Comparison of ENCODE assay signal across 8 cellular contexts in genomic region chr13:33787051-33787591, GRCh38. TPM values are rescaled to one million over a fixed set of nuclear protein-coding genes. Genes with fewer than 3 reads are reported as not detected.
DNase-seq lines count a peak whose midpoint lies in the region; ATAC-seq and TF ChIP-seq lines count a peak whose summit lies in the region.

No MANE protein-coding gene starts in this region.

- H3K9me3 ChIP-seq in left ventricle myocardium inferior (replicated peaks) (peaks cover 21% of the 10 kb centered on the region), IMR-90 (ENCODE audit: control insufficient read depth, insufficient read depth, low read length) (no peaks in the 10 kb centered on the region), ovary (no peaks in the 10 kb centered on the region)

- TF ChIP-seq EP300 in ovary (IDR thresholded peaks at IDR 0.05), result no peak

- H3K4me3 ChIP-seq in left ventricle myocardium inferior (peak overlapping the region; percentile 48), IMR-90 (ENCODE audit: insufficient read depth, low read depth, low read length) (peak overlapping the region; percentile 39; the same call in 1 of the 2 replicates), ovary (peak overlapping the region; percentile 24), lower leg skin (ENCODE audit: low read depth, poor library complexity, severe bottlenecking) (no peak overlapping the region)

- ATAC-seq in Right ventricle myocardium superior (ENCODE audit: poor library complexity), result no peak
- peak; percentile 78 for ATAC-seq in IMR-90 (ENCODE audit: low read depth)

- in situ Hi-C loops in IMR-90 (cut with MboI; ENCODE audit: low sequenced_read_pairs), result no loop called here

- no peaks in the 10 kb centered on the region for H3K9me1 ChIP-seq in IMR-90 (ENCODE audit: insufficient read depth, low read length)

- TF ChIP-seq RAD21 in IMR-90 (IDR thresholded peaks at IDR 0.05; ENCODE audit: low read length), result no peak

- CTCF ChIA-PET in IMR-90 (lab: Yijun Ruan, JAX), result interaction anchor here (0.6 to 1.0 kb wide), 2 partner anchors 11 to 1180 kb away, joined by 4 to 5 read pairs; no protein-coding TSS in a partner anchor

- no peak overlapping the region for H3K9ac ChIP-seq in IMR-90 (ENCODE audit: low read depth, low read length)

- TF ChIP-seq CTCF in left ventricle myocardium inferior (IDR thresholded peaks at IDR 0.05; ENCODE audit: borderline replicate concordance), result no peak
- no peak for TF ChIP-seq CTCF in IMR-90 (conservative IDR thresholded peaks at IDR 0.05; ENCODE audit: low read depth, low read length)
- TF ChIP-seq CTCF in ovary (IDR thresholded peaks at IDR 0.05), result no peak
- TF ChIP-seq CTCF in lower leg skin (IDR thresholded peaks at IDR 0.05), result no peak

- H2BK20ac ChIP-seq in IMR-90 (ENCODE audit: low read depth, low read length), result no peak overlapping the region

- H4K5ac ChIP-seq in IMR-90 (ENCODE audit: low read depth, low read length), result no peak overlapping the region

- dilution Hi-C loops in IMR-90 (cut with HindIII; ENCODE audit: low sequenced_read_pairs, unreplicated experiment), result no loop called here

- H3K27me3 ChIP-seq in left ventricle myocardium inferior (ENCODE audit: low read depth) (no peaks in the 10 kb centered on the region), IMR-90 (ENCODE audit: control insufficient read depth, insufficient read depth, low read length) (no peaks in the 10 kb centered on the region), ovary (no peaks in the 10 kb centered on the region)

- DNase-seq in left ventricle myocardium inferior (no peak), Right ventricle myocardium superior (no peak), IMR-90 (no peak), amniotic stem cell (lab: John Stamatoyannopoulos, UW) (peak; percentile 9), ovary (no peak), HT-29 (ENCODE audit: low spot score) (no peak), DMS79 treated with DMSO at 0.1 percent for 48 hours (lab: John Stamatoyannopoulos, UW) (no peak), lower leg skin (ENCODE audit: low spot score in 2 of 2) (no peak)

- BruUV-seq in IMR-90 (replicated peaks; lab: Mats Ljungman, UMichigan), result no TSS peak

- POLR2A ChIA-PET in IMR-90 (lab: Charles Lee; ENCODE audit: unreplicated experiment), result no interaction called here

- H2BK120ac ChIP-seq in IMR-90 (ENCODE audit: low read depth, low read length), result no peak overlapping the region

- TF ChIP-seq POLR2A in IMR-90 (IDR thresholded peaks at IDR 0.05; ENCODE audit: low read depth, low read length) (no peak), ovary (IDR thresholded peaks at IDR 0.05) (no peak), lower leg skin (IDR thresholded peaks at IDR 0.05) (no peak)

- H4K8ac ChIP-seq in IMR-90 (ENCODE audit: low read depth in 2 of 2, low read length in 2 of 2), result no peak overlapping the region

- no peak overlapping the region for H3K14ac ChIP-seq in IMR-90 (replicated peaks; ENCODE audit: low read depth, low read length)

- H3K4me2 ChIP-seq in IMR-90 (ENCODE audit: low read depth, low read length), result peak overlapping the region; percentile 81

- no peak overlapping the region for H3K27ac ChIP-seq in left ventricle myocardium inferior (replicated peaks)
- H3K27ac ChIP-seq in IMR-90 (ENCODE audit: insufficient read depth, low read length), result no peak overlapping the region
- no peak overlapping the region for H3K27ac ChIP-seq in ovary

- H3K4me1 ChIP-seq in left ventricle myocardium inferior, result no peaks in the 10 kb centered on the region
- H3K4me1 ChIP-seq in IMR-90 (ENCODE audit: control insufficient read depth, insufficient read depth, low read length), result no peaks in the 10 kb centered on the region
- peaks cover 5% of the 10 kb centered on the region for H3K4me1 ChIP-seq in ovary (ENCODE audit: insufficient read depth)

- H4K91ac ChIP-seq in IMR-90 (ENCODE audit: insufficient read depth, low read depth, low read length), result no peak overlapping the region

- no peak overlapping the region for H3K56ac ChIP-seq in IMR-90 (ENCODE audit: extremely low read depth, insufficient read depth, low read length)

- peak overlapping the region; percentile 50 for H2AFZ ChIP-seq in IMR-90 (replicated peaks; ENCODE audit: low read length, poor library complexity)

- no peak overlapping the region for H3K23ac ChIP-seq in IMR-90 (ENCODE audit: low read depth, low read length)

- H2AK5ac ChIP-seq in IMR-90 (ENCODE audit: low read depth, low read length), result no peak overlapping the region

- H2BK5ac ChIP-seq in IMR-90 (ENCODE audit: low read depth, low read length, poor library complexity, severe bottlenecking), result no peak overlapping the region

- intact Hi-C loops in left ventricle myocardium inferior (cut with micrococcal nuclease), result no loop called here
- intact Hi-C loops in Right ventricle myocardium superior (cut with DNase I), result no loop called here
- intact Hi-C loops in IMR-90 (cut with micrococcal nuclease), result no loop called here
- intact Hi-C loops in ovary (cut with DNase I), result no loop called here
- intact Hi-C loops in lower leg skin (cut with DNase I; ENCODE audit: low total_unique reads), result no loop called here

- H2BK15ac ChIP-seq in IMR-90 (ENCODE audit: low read depth, low read length), result no peak overlapping the region

- no peak overlapping the region for H3K4ac ChIP-seq in IMR-90 (ENCODE audit: low read depth, low read length)

- 60% methylated on average over 2 of the region's 6 CpGs; no CpG with 5 or more reads in 1 of the 2 experiments for WGBS in IMR-90 (ENCODE audit: extremely low coverage in 2 of 2, insufficient read length in 1 of 2), 2 experiments
- WGBS in ovary, 3 donors, result 3 to 13% (median 4%) methylated on average over 6 of the region's 6 CpGs
- WGBS in lower leg skin, 2 donors, result 27 to 48% methylated on average over 6 of the region's 6 CpGs

- no peak overlapping the region for H2AK9ac ChIP-seq in IMR-90 (replicated peaks; ENCODE audit: low read depth, low read length, poor library complexity)

- no peaks in the 10 kb centered on the region for H3K36me3 ChIP-seq in left ventricle myocardium inferior
- H3K36me3 ChIP-seq in IMR-90 (ENCODE audit: control insufficient read depth, insufficient read depth, low read length), result no peaks in the 10 kb centered on the region
- no peaks in the 10 kb centered on the region for H3K36me3 ChIP-seq in ovary

- no peaks in the 10 kb centered on the region for H4K20me1 ChIP-seq in IMR-90 (ENCODE audit: insufficient read depth, low read length)

- no peak overlapping the region for H3K18ac ChIP-seq in IMR-90 (ENCODE audit: low read depth, low read length)

- no peaks in the 10 kb centered on the region for H3K79me1 ChIP-seq in IMR-90 (ENCODE audit: low read depth in 1 of 2, low read length in 2 of 2)

TF ChIP-seq in IMR-90, 13 proteins besides CTCF, POLR2A, EP300 and RAD21:
- no peak for TF ChIP-seq USF2 (IDR thresholded peaks at IDR 0.05; ENCODE audit: low read depth, low read length)
- TF ChIP-seq CEBPB (IDR thresholded peaks at IDR 0.05; ENCODE audit: low read depth, low read length), result no peak
- no peak for TF ChIP-seq BHLHE40 (IDR thresholded peaks at IDR 0.05; ENCODE audit: low read depth, low read length)
- TF ChIP-seq SMC3 (IDR thresholded peaks at IDR 0.05; ENCODE audit: low read depth, low read length), result no peak
- TF ChIP-seq MAZ (IDR thresholded peaks at IDR 0.05; ENCODE audit: borderline replicate concordance, low read depth, low read length), result no peak
- TF ChIP-seq CHD1 (IDR thresholded peaks at IDR 0.05; ENCODE audit: low read depth, low read length), result no peak
- TF ChIP-seq ELK1 (IDR thresholded peaks at IDR 0.05; ENCODE audit: borderline replicate concordance, low read depth, low read length), result no peak
- no peak for TF ChIP-seq RFX5 (IDR thresholded peaks at IDR 0.05; ENCODE audit: low read depth, low read length)
- TF ChIP-seq FOS (IDR thresholded peaks at IDR 0.05; ENCODE audit: low read depth, low read length), result no peak
- no peak for TF ChIP-seq RCOR1 (IDR thresholded peaks at IDR 0.05; ENCODE audit: insufficient replicate concordance, low read length)

RNA-seq across cellular contexts. Expression of gene RFC3, which starts 30.8 kb away (rescaled TPM):
- total RNA-seq in left ventricle myocardium inferior, result 4.2 TPM
- 4.7 TPM for total RNA-seq in Right ventricle myocardium superior
- 12.9 and 15.6 TPM in 2 replicates for total RNA-seq in IMR-90 (2012; rRNA removed)
- polyA plus RNA-seq in IMR-90 (2012; rRNA removed), result 7.8 and 9.8 TPM in 2 replicates
- 1.3 and 3.8 TPM in 2 replicates for polyA plus RNA-seq in IMR-90 (2012; cell fraction: cytosol; rRNA removed)
- polyA plus RNA-seq in IMR-90 (2012; cell fraction: nucleus; rRNA removed; ENCODE audit: low replicate concordance), result 0.72 and 4.9 TPM in 2 replicates
- 1 to 10 TPM; 6.9 to 9.4 (median 7.6) TPM for total RNA-seq in ovary
- 1 to 10 TPM; 6.9 to 7.1 TPM for polyA plus RNA-seq in ovary
- 28.1 and 29.3 TPM in 2 replicates for total RNA-seq in HT-29 (2014; rRNA removed; shearing (Covaris generic))
- total RNA-seq in lower leg skin, result 1 to 10 TPM; 6.5 to 9.9 (median 8.8) TPM
